Comparison of ENCODE assay signal across 18 cellular contexts in genomic region chr3:58006661-58007060, GRCh38. TPM values are rescaled to one million over a fixed set of nuclear protein-coding genes. Genes with fewer than 3 reads are reported as not detected.
DNase-seq lines count a peak whose midpoint lies in the region; ATAC-seq, FAIRE-seq and TF ChIP-seq lines count a peak whose summit lies in the region.
"Had no signal": no experiment of that assay in that cellular context is flagged by ENCODE, and none has a peak within 500 bp of the region (broad histone marks: within the 10 kb centered on the region; RNA-seq: fewer than 3 reads in every experiment).

No MANE protein-coding gene starts in this region.

- H3K27me3 ChIP-seq in CD4-positive, CD25-positive, alpha-beta regulatory T cell (ENCODE audit: control insufficient read depth, insufficient read depth, low read length) = no peaks in the 10 kb centered on the region
- H3K27me3 ChIP-seq in HUES48 (ENCODE audit: control insufficient read depth, insufficient read depth, low read length) = no peaks in the 10 kb centered on the region
- H3K27me3 ChIP-seq: testis had no signal

- peaks cover 8 to 28% (median 18%) of the 10 kb centered on the region in 4 donors for H3K4me1 Mint-ChIP-seq in CD4-positive, CD25-positive, alpha-beta regulatory T cell
- peaks cover 22% of the 10 kb centered on the region for H3K4me1 Mint-ChIP-seq in activated T-helper 2 cell treated with anti-CD3 and anti-CD28 coated beads, Interferon-gamma antibody, Interleukin-2, Interleukin-4, amounts not matched to agents 10 μg/mL and 5 μg/mL and 100 μg/mL, durations not matched to agents 14 hours and 24 hours and 36 hours (ENCODE audit: low read depth)
- peaks cover 28% of the 10 kb centered on the region for H3K4me1 Mint-ChIP-seq in mesothelial cell of epicardium

- H3K27ac ChIP-seq in CD4-positive, CD25-positive, alpha-beta regulatory T cell (ENCODE audit: insufficient read depth, low read length, poor library complexity, severe bottlenecking) = no peak overlapping the region
- peak overlapping the region; percentile 14 for H3K27ac ChIP-seq in HUES48 (ENCODE audit: low read depth, low read length)
- H3K27ac ChIP-seq: neutrophil, testis had no signal

- H3K27me3 Mint-ChIP-seq in CD4-positive, CD25-positive, alpha-beta regulatory T cell = peaks cover 7% of the 10 kb centered on the region
- H3K27me3 Mint-ChIP-seq in activated T-helper 2 cell treated with anti-CD3 and anti-CD28 coated beads, Interferon-gamma antibody, Interleukin-2, Interleukin-4, amounts not matched to agents 10 μg/mL and 5 μg/mL and 100 μg/mL, durations not matched to agents 14 hours and 24 hours and 36 hours (ENCODE audit: low read depth) = no peaks in the 10 kb centered on the region
- H3K27me3 Mint-ChIP-seq in mesothelial cell of epicardium (ENCODE audit: low read depth) = no peaks in the 10 kb centered on the region

- no peak overlapping the region for H3K9ac ChIP-seq in HUES48 (ENCODE audit: low read depth, low read length)

- no peaks in the 10 kb centered on the region for H3K9me3 Mint-ChIP-seq in CD4-positive, CD25-positive, alpha-beta regulatory T cell
- H3K9me3 Mint-ChIP-seq in activated T-helper 2 cell treated with anti-CD3 and anti-CD28 coated beads, Interferon-gamma antibody, Interleukin-2, Interleukin-4, amounts not matched to agents 10 μg/mL and 5 μg/mL and 100 μg/mL, durations not matched to agents 14 hours and 24 hours and 36 hours = no peaks in the 10 kb centered on the region
- no peaks in the 10 kb centered on the region for H3K9me3 Mint-ChIP-seq in mesothelial cell of epicardium
- H3K9me3 Mint-ChIP-seq: activated T-cell treated with anti-CD3 and anti-CD28 coated beads, Interleukin-2, amount 50 U/mL, for 72 hours; WTC11 had no signal

- FAIRE-seq in H54 (lab: Jason Lieb, UNC) = no peak
- FAIRE-seq: GM12892, islet of Langerhans had no signal

- H3K4me1 ChIP-seq in CD4-positive, CD25-positive, alpha-beta regulatory T cell (ENCODE audit: control insufficient read depth, insufficient read depth, low read length, poor library complexity, severe bottlenecking) = peaks cover 24% of the 10 kb centered on the region
- peaks cover 14% of the 10 kb centered on the region for H3K4me1 ChIP-seq in HUES48 (ENCODE audit: control insufficient read depth, insufficient read depth, low read length)

- TF ChIP-seq CTCF in mesothelial cell of epicardium (IDR thresholded peaks at IDR 0.05; ENCODE audit: unreplicated experiment) = no peak

- intact Hi-C loops in activated T-helper 2 cell treated with anti-CD3 and anti-CD28 coated beads, Interferon-gamma antibody, Interleukin-2, Interleukin-4, amounts not matched to agents 10 μg/mL and 5 μg/mL and 100 μg/mL, durations not matched to agents 14 hours and 24 hours and 36 hours (cut with micrococcal nuclease) = loop anchor here (5.0 kb wide), 3 partner anchors 46 to 111 kb away; no protein-coding TSS in a partner anchor

- no peak for TF ChIP-seq POLR2A in H54 (IDR thresholded peaks at IDR 0.05; ENCODE audit: low read depth, low read length)

- peaks cover 3% of the 10 kb centered on the region for H3K36me3 Mint-ChIP-seq in CD4-positive, CD25-positive, alpha-beta regulatory T cell
- peaks cover 4% of the 10 kb centered on the region for H3K36me3 Mint-ChIP-seq in activated T-helper 2 cell treated with anti-CD3 and anti-CD28 coated beads, Interferon-gamma antibody, Interleukin-2, Interleukin-4, amounts not matched to agents 10 μg/mL and 5 μg/mL and 100 μg/mL, durations not matched to agents 14 hours and 24 hours and 36 hours (ENCODE audit: low read depth)
- no peaks in the 10 kb centered on the region for H3K36me3 Mint-ChIP-seq in mesothelial cell of epicardium
- H3K36me3 Mint-ChIP-seq: WTC11 had no signal

- DNase-seq in CD4-positive, CD25-positive, alpha-beta regulatory T cell = no peak
- DNase-seq in activated T-helper 2 cell treated with anti-CD3 and anti-CD28 coated beads, Interferon-gamma antibody, Interleukin-2, Interleukin-4, amounts not matched to agents 10 μg/mL and 5 μg/mL and 100 μg/mL, durations not matched to agents 14 hours and 24 hours and 36 hours (ENCODE audit: low spot score) = no peak
- DNase-seq in mesothelial cell of epicardium (ENCODE audit: low spot score in 2 of 2, unreplicated experiment in 2 of 2) (no peak), GDM1 (lab: John Stamatoyannopoulos, UW) (no peak), amygdala (lab: John Stamatoyannopoulos, UW) (no peak), H54 (ENCODE audit: insufficient read length, low spot score) (no peak)
- DNase-seq: activated CD8-positive, alpha-beta memory T cell treated with anti-CD3 and anti-CD28 coated beads for 24 hours; activated T-cell treated with anti-CD3 and anti-CD28 coated beads, Interleukin-2, amount 50 U/mL, for 72 hours; AML-193; central memory CD4-positive, alpha-beta T cell; NCI-H2227 treated with DMSO at 0.1 percent for 48 hours; testis had no signal

- no peak for ATAC-seq in CD4-positive, CD25-positive, alpha-beta regulatory T cell (ENCODE audit: low read depth in 2 of 2)
- ATAC-seq in GM19467 (IDR thresholded peaks at IDR 0.05; ENCODE audit: unreplicated experiment) = no peak
- ATAC-seq: activated T-cell treated with anti-CD3 and anti-CD28 coated beads, Interleukin-2, amount 50 U/mL, for 72 hours; WTC11 had no signal

- H3K36me3 ChIP-seq in CD4-positive, CD25-positive, alpha-beta regulatory T cell (ENCODE audit: control insufficient read depth, insufficient read depth, low read length) = no peaks in the 10 kb centered on the region
- no peaks in the 10 kb centered on the region for H3K36me3 ChIP-seq in HUES48 (ENCODE audit: control insufficient read depth, insufficient read depth, low read length)
- H3K36me3 ChIP-seq: neutrophil had no signal

- H3K4me3 Mint-ChIP-seq in CD4-positive, CD25-positive, alpha-beta regulatory T cell = peak overlapping the region; percentile 48 to 70 (median 53)
- peak overlapping the region; percentile 21 for H3K4me3 Mint-ChIP-seq in activated T-helper 2 cell treated with anti-CD3 and anti-CD28 coated beads, Interferon-gamma antibody, Interleukin-2, Interleukin-4, amounts not matched to agents 10 μg/mL and 5 μg/mL and 100 μg/mL, durations not matched to agents 14 hours and 24 hours and 36 hours (ENCODE audit: low read depth)
- peak overlapping the region; percentile 26 for H3K4me3 Mint-ChIP-seq in mesothelial cell of epicardium
- H3K4me3 Mint-ChIP-seq: activated T-cell treated with anti-CD3 and anti-CD28 coated beads, Interleukin-2, amount 50 U/mL, for 72 hours; WTC11 had no signal

- no peaks in the 10 kb centered on the region for H3K9me3 ChIP-seq in CD4-positive, CD25-positive, alpha-beta regulatory T cell (ENCODE audit: control insufficient read depth in 2 of 2, low read length in 2 of 2)
- H3K9me3 ChIP-seq in HUES48 (ENCODE audit: control insufficient read depth, insufficient read depth, low read length) = no peaks in the 10 kb centered on the region
- H3K9me3 ChIP-seq: neutrophil, testis had no signal

- H3K4me3 ChIP-seq in CD4-positive, CD25-positive, alpha-beta regulatory T cell (ENCODE audit: low read depth, low read length) = no peak overlapping the region
- H3K4me3 ChIP-seq in HUES48 (ENCODE audit: low read depth, low read length) = no peak overlapping the region
- H3K4me3 ChIP-seq: testis had no signal

- H3K27ac Mint-ChIP-seq in CD4-positive, CD25-positive, alpha-beta regulatory T cell = peak overlapping the region in 1 of 3 donors; percentile 31
- no peak overlapping the region for H3K27ac Mint-ChIP-seq in activated T-helper 2 cell treated with anti-CD3 and anti-CD28 coated beads, Interferon-gamma antibody, Interleukin-2, Interleukin-4, amounts not matched to agents 10 μg/mL and 5 μg/mL and 100 μg/mL, durations not matched to agents 14 hours and 24 hours and 36 hours
- H3K27ac Mint-ChIP-seq in mesothelial cell of epicardium = no peak overlapping the region
- H3K27ac Mint-ChIP-seq: activated T-cell treated with anti-CD3 and anti-CD28 coated beads, Interleukin-2, amount 50 U/mL, for 72 hours; WTC11 had no signal

RNA-seq across cellular contexts. Expression of gene FLNB, which starts 1.6 kb away (rescaled TPM):
- 40.8 TPM for total RNA-seq in CD4-positive, CD25-positive, alpha-beta regulatory T cell
- polyA plus RNA-seq in CD4-positive, CD25-positive, alpha-beta regulatory T cell = 10 to 100 TPM in 2 of 4 donors, 1 to 10 TPM in 2; 8.9 to 14.9 (median 12.2) TPM
- 34.8 and 35.6 TPM in 2 replicates for total RNA-seq in activated T-helper 2 cell treated with anti-CD3 and anti-CD28 coated beads, Interferon-gamma antibody, Interleukin-2, Interleukin-4, amounts not matched to agents 10 μg/mL and 5 μg/mL and 100 μg/mL, durations not matched to agents 14 hours and 24 hours and 36 hours
- 173 to 190 TPM (median 177 TPM) in 3 replicates for total RNA-seq in mesothelial cell of epicardium
